23 cellular contexts compared by ENCODE assay signal in the genomic region with DNA sequence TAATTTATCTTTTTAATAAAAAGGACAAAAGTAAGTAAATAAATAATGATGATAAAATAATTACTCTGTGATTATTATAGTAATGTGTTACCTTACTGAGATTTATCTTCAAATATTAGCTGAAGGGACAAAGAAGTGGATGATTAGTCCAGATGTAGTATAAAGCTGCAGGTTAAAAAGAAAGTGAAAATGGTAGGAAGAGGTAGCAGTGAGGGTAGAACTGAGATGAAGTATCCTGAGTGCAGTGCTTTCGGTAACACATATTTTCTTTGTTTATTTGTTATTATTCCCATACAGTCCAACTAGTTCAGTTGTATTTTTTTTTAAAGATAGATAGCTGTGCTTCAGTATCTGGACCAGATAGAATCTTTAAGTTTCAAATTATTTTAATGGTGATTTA.
"Had no signal": no experiment of that assay in that cellular context is flagged by ENCODE, and none has a peak within 500 bp of the region (broad histone marks: within the 10 kb centered on the region; RNA-seq: fewer than 3 reads in every experiment).

No MANE protein-coding gene starts in this region.

- H3K4me3 ChIP-seq: Peyer's patch, SJSA1 had no signal

- H3K27me3 ChIP-seq: Peyer's patch, SJSA1 had no signal

- H3K9me3 ChIP-seq: Peyer's patch, SJSA1 had no signal

- H3K36me3 ChIP-seq: Peyer's patch, SJSA1 had no signal

- H3K27ac ChIP-seq: Peyer's patch, SJSA1 had no signal

- DNase-seq: activated B cell treated with CpG ODN at 0.5 μM for 24 hours; activated CD4-positive, alpha-beta memory T cell treated with anti-CD3 and anti-CD28 coated beads for 36 hours; activated CD4-positive, alpha-beta T cell treated with anti-CD3 and anti-CD28 coated beads for 1 hour; activated CD4-positive, alpha-beta T cell treated with anti-CD3 and anti-CD28 coated beads, Interleukin-2, amount 10 ng/mL, durations not matched to agents 24 days and 14 days; activated CD8-positive, alpha-beta memory T cell treated with anti-CD3 and anti-CD28 coated beads for 24 hours; activated gamma-delta T cell; activated naive CD4-positive, alpha-beta T cell treated with anti-CD3 and anti-CD28 coated beads for 36 hours; activated T-cell treated with anti-CD3 and anti-CD28 coated beads, Interleukin-2, amount 50 U/mL, for 4 hours; amygdala; MM.1S; NCI-H1105; NCI-H1436; NCI-H1694 treated with DMSO at 0.1 percent for 48 hours; NCI-H2029 treated with DMSO at 0.1 percent for 48 hours; NCI-H446; NCI-H524; Peyer's patch; SHP77; T-helper 17 cell; T-helper 9 cell had no signal

- H3K4me1 ChIP-seq: Peyer's patch, SJSA1 had no signal

- FAIRE-seq: astrocyte, TTC549 had no signal

- ATAC-seq: activated T-cell treated with anti-CD3 and anti-CD28 coated beads, Interleukin-2, amount 50 U/mL, for 4 hours; T-helper 17 cell had no signal
